11 cellular contexts compared by ENCODE assay signal in genomic region chrX:31500920-31501319, GRCh38.
DNase-seq lines count a peak whose midpoint lies in the region; ATAC-seq, FAIRE-seq and TF ChIP-seq lines count a peak whose summit lies in the region.
"Had no signal": no experiment of that assay in that cellular context is flagged by ENCODE, and none has a peak within 500 bp of the region (broad histone marks: within the 10 kb centered on the region; RNA-seq: fewer than 3 reads in every experiment).

No MANE protein-coding gene starts in this region.

- POLR2A ChIA-PET in K562 (lab: Yijun Ruan, JAX), result interaction anchor here (1.0 to 1.5 kb wide), 2 partner anchors 9 to 22 kb away, joined by 3 to 4 read pairs; no protein-coding TSS in a partner anchor

- H3K36me3 ChIP-seq in MM.1S (replicated peaks; ENCODE audit: insufficient read depth, low read length) (no peaks in the 10 kb centered on the region), K562 (ENCODE audit: control insufficient read depth, insufficient read depth, low read length) (no peaks in the 10 kb centered on the region)

- TF ChIP-seq EP300 in K562 (IDR thresholded peaks at IDR 0.05; ENCODE audit: low read length), result no peak

- no peak for FAIRE-seq in K562 (lab: Jason Lieb, UNC)

- TF ChIP-seq CTCF in MM.1S (IDR thresholded peaks at IDR 0.05; ENCODE audit: low read length), result no peak
- no peak for TF ChIP-seq CTCF in K562 (IDR thresholded peaks at IDR 0.05 in 2 of 3, conservative IDR thresholded peaks at IDR 0.05 in 1 of 3; ENCODE audit: insufficient read depth in 2 of 3, low read depth in 1 of 3, low read length in 3 of 3)
- no peak for TF ChIP-seq CTCF in foreskin keratinocyte (conservative IDR thresholded peaks at IDR 0.05)

- ATAC-seq in K562 (no peak), foreskin keratinocyte (no peak)

- no peaks in the 10 kb centered on the region for H3K9me1 ChIP-seq in K562 (ENCODE audit: control insufficient read depth, insufficient read depth, low read length)

- H3K27me3 ChIP-seq in MM.1S (replicated peaks; ENCODE audit: insufficient read depth, low read length) (no peaks in the 10 kb centered on the region), K562 (ENCODE audit: control insufficient read depth in 2 of 2, insufficient read depth in 2 of 2, low read length in 2 of 2) (no peaks in the 10 kb centered on the region), foreskin keratinocyte (no peaks in the 10 kb centered on the region)

- H2AFZ ChIP-seq in MM.1S (ENCODE audit: low read length) (no peak overlapping the region), K562 (ENCODE audit: low read depth, low read length) (no peak overlapping the region)

- H3K9me2 ChIP-seq in MM.1S (replicated peaks; ENCODE audit: insufficient read depth, low read length), result no peaks in the 10 kb centered on the region

- no peaks in the 10 kb centered on the region for H3K9me3 ChIP-seq in MM.1S (replicated peaks; ENCODE audit: insufficient read depth, low read length)
- H3K9me3 ChIP-seq in K562 (replicated peaks; ENCODE audit: control insufficient read depth, insufficient read depth, low read depth, low read length), result no peaks in the 10 kb centered on the region

- H3K79me2 ChIP-seq in MM.1S (ENCODE audit: low read length) (no peaks in the 10 kb centered on the region), K562 (ENCODE audit: control insufficient read depth, insufficient read depth, low read length) (no peaks in the 10 kb centered on the region)

- 0 out of 2 replicates have a peak, but pooled peaks cover 4% of the 10 kb centered on the region for H3K4me1 ChIP-seq in MM.1S (ENCODE audit: low read length)
- H3K4me1 ChIP-seq in K562 (replicated peaks in 1 of 2; ENCODE audit: control insufficient read depth in 2 of 2, insufficient read depth in 2 of 2, low read length in 2 of 2), result no peaks in the 10 kb centered on the region
- H3K4me1 ChIP-seq in foreskin keratinocyte, result peaks cover 7% of the 10 kb centered on the region

- TF ChIP-seq RAD21 in K562 (CRISPR knock-in tag; conservative IDR thresholded peaks at IDR 0.05 in 1 of 2, IDR thresholded peaks at IDR 0.05 in 1 of 2), result no peak

- no peak for TF ChIP-seq POLR2A in K562 (conservative IDR thresholded peaks at IDR 0.05)

- H3K4me3 ChIP-seq in MM.1S (ENCODE audit: low read length) (no peak overlapping the region), K562 (no peak overlapping the region)

- H3K4me2 ChIP-seq in MM.1S (ENCODE audit: low read depth, low read length) (no peak overlapping the region), K562 (ENCODE audit: insufficient read depth, low read length) (no peak overlapping the region)

- peak; percentile 17 for DNase-seq in NOMO-1 treated with DMSO at 0.1 percent for 48 hours (lab: John Stamatoyannopoulos, UW; ENCODE audit: unreplicated experiment)
- no peak for DNase-seq in NOMO-1 (lab: John Stamatoyannopoulos, UW; ENCODE audit: unreplicated experiment in 2 of 2)
- peak; percentile 34 for DNase-seq in MM.1S
- DNase-seq in K562 (ENCODE audit: extremely low read depth in 1 of 4, low spot score in 3 of 4), result no peak
- DNase-seq in renal cortical epithelial cell (ENCODE audit: low read depth), result peak; percentile 34
- no peak for DNase-seq in islet precursor cell
- no peak for DNase-seq in foreskin keratinocyte
- no peak for DNase-seq in NCI-H748 treated with DMSO at 0.1 percent for 48 hours (lab: John Stamatoyannopoulos, UW)
- DNase-seq: activated CD4-positive, alpha-beta T cell treated with anti-CD3 and anti-CD28 coated beads for 4 hours; activated T-cell treated with anti-CD3 and anti-CD28 coated beads, Interleukin-2, amount 50 U/mL, for 1 hour; NCI-H1436 treated with DMSO at 0.1 percent for 48 hours had no signal

- intact Hi-C loops in K562 (cut with micrococcal nuclease), result no loop called here

- H3K27ac ChIP-seq in MM.1S (ENCODE audit: low read length) (no peak overlapping the region), K562 (ENCODE audit: extremely low read depth, low read depth, low read length) (no peak overlapping the region), foreskin keratinocyte (no peak overlapping the region)

- BruUV-seq in K562 (replicated peaks; lab: Mats Ljungman, UMichigan), result no TSS peak

- H3F3A ChIP-seq in MM.1S (ENCODE audit: insufficient read depth, low read length), result no peaks in the 10 kb centered on the region

- CTCF ChIA-PET in K562 (lab: Yijun Ruan, JAX; ENCODE audit: low intra/inter-chr PET ratio), result no interaction called here

- in situ Hi-C loops in K562 (cut with MboI), result no loop called here

- no peaks in the 10 kb centered on the region for H4K20me1 ChIP-seq in MM.1S (ENCODE audit: insufficient read depth, low read length)
- H4K20me1 ChIP-seq in K562 (replicated peaks; ENCODE audit: control insufficient read depth, insufficient read depth, low read length), result no peaks in the 10 kb centered on the region

- no peak overlapping the region for H3K9ac ChIP-seq in MM.1S (ENCODE audit: low read length)
- H3K9ac ChIP-seq in K562 (ENCODE audit: insufficient read depth in 1 of 2, low read depth in 2 of 2, low read length in 2 of 2), result no peak overlapping the region

TF ChIP-seq in K562, 482 proteins besides CTCF, POLR2A, EP300 and RAD21:
- TF ChIP-seq ZFP36 (IDR thresholded peaks at IDR 0.05; ENCODE audit: low read depth, low read length, partially characterized antibody) (peak; percentile 6), ZNF280A (IDR thresholded peaks at IDR 0.05; ENCODE audit: low read depth, partially characterized antibody) (no peak), SRF (CRISPR knock-in tag; IDR thresholded peaks at IDR 0.05) (peak in 1 of 2 experiments; percentile 89; a peak in 2 of 4 replicates), SPI1 (IDR thresholded peaks at IDR 0.05; ENCODE audit: borderline replicate concordance, low read depth, low read length) (0 out of 2 replicates have a peak, but pooled peaks have one; percentile 9), ELF4 (CRISPR knock-in tag; IDR thresholded peaks at IDR 0.05) (no peak)

Comparison
In these comparisons a context has a peak if more than half of its experiments do, and no peak if none do; other contexts are left out.
1. DNase-seq: peak in NOMO-1 treated with DMSO at 0.1 percent for 48 hours (single experiment), MM.1S (single experiment) and renal cortical epithelial cell (single experiment); none in NOMO-1 (0 of 2), K562 (0 of 4), islet precursor cell (single experiment), foreskin keratinocyte (0 of 2) and NCI-H748 treated with DMSO at 0.1 percent for 48 hours (single experiment).